Comparison of ENCODE assay signal across 8 cellular contexts in genomic region chr7:149125864-149126661, GRCh38. TPM values are rescaled to one million over a fixed set of nuclear protein-coding genes. Genes with fewer than 3 reads are reported as not detected.
A peak's percentile ranks its signal among the peaks of the same experiment; 100 is the strongest.
DNase-seq lines count a peak whose midpoint lies in the region; ATAC-seq and TF ChIP-seq lines count a peak whose summit lies in the region.

Gene ZNF425, minus strand, starts transcription at chr7:149126324. Its CDS starts 111 bp downstream, at chr7:149126213.

- H3K4me1 ChIP-seq in CD8-positive, alpha-beta T cell (ENCODE audit: insufficient read depth, low read length) = peaks cover 18% of the 10 kb centered on the region

- H3K27ac Mint-ChIP-seq in CD8-positive, alpha-beta T cell = peak within 1 kb of the TSS; percentile 98
- H3K27ac Mint-ChIP-seq in activated CD8-positive, alpha-beta T cell treated with anti-CD3 and anti-CD28 coated beads for 36 hours = peak within 1 kb of the TSS; percentile 98

- H3K4me3 ChIP-seq in CD8-positive, alpha-beta T cell (ENCODE audit: low read depth, low read length) = peak within 1 kb of the TSS; percentile 99

- intact Hi-C loops in CD8-positive, alpha-beta T cell (cut with DNase I, micrococcal nuclease) = loop anchor here (1.0 to 10.0 kb wide), 17 partner anchors 21 to 589 kb away; partner anchors contain the start of genes PDIA4 (in 2 of the 2), ZNF212 (in 2 of the 2), ZNF398 (in 2 of the 2) and ZNF282 (in 1 of the 2)
- intact Hi-C loops in activated CD8-positive, alpha-beta T cell treated with anti-CD3 and anti-CD28 coated beads for 36 hours (cut with micrococcal nuclease) = loop anchor here (2.0 kb wide), 1 partner anchor 35 kb away; the partner anchor contains the start of gene ZNF786

- peak within 1 kb of the TSS; percentile 88 for H3K27ac ChIP-seq in CD8-positive, alpha-beta T cell (ENCODE audit: low read depth, low read length)

- H3K9me3 Mint-ChIP-seq in CD8-positive, alpha-beta T cell = peaks cover 7% of the 10 kb centered on the region
- peaks cover 6% of the 10 kb centered on the region for H3K9me3 Mint-ChIP-seq in activated CD8-positive, alpha-beta T cell treated with anti-CD3 and anti-CD28 coated beads for 36 hours

- no peaks in the 10 kb centered on the region for H3K27me3 Mint-ChIP-seq in CD8-positive, alpha-beta T cell (ENCODE audit: low read depth)
- no peaks in the 10 kb centered on the region for H3K27me3 Mint-ChIP-seq in activated CD8-positive, alpha-beta T cell treated with anti-CD3 and anti-CD28 coated beads for 36 hours

- H3K36me3 ChIP-seq in CD8-positive, alpha-beta T cell (ENCODE audit: insufficient read depth, low read length) = peaks cover 6% of the 10 kb centered on the region

- peak; percentile 83 for TF ChIP-seq CTCF in CD8-positive, alpha-beta T cell (IDR thresholded peaks at IDR 0.05)
- peak; percentile 89 for TF ChIP-seq CTCF in activated CD8-positive, alpha-beta T cell treated with anti-CD3 and anti-CD28 coated beads for 36 hours (IDR thresholded peaks at IDR 0.05)

- H3K9me3 ChIP-seq in CD8-positive, alpha-beta T cell (ENCODE audit: low read length) = peaks cover 9% of the 10 kb centered on the region

- CTCF ChIA-PET in CD8-positive, alpha-beta T cell (lab: Charles Lee) = interaction anchor here (0.6 to 2.7 kb wide), 11 partner anchors 10 to 297 kb away, joined by 3 to 24 read pairs (median 4); partner anchors contain the start of genes PDIA4 and ZNF398
- CTCF ChIA-PET in activated CD8-positive, alpha-beta T cell treated with anti-CD3 and anti-CD28 coated beads for 36 hours (lab: Charles Lee) = interaction anchor here (0.6 to 5.0 kb wide), 15 partner anchors 10 to 426 kb away, joined by 3 to 52 read pairs (median 4); partner anchors contain the start of genes ZNF282, ZNF398 and ZNF783

- ATAC-seq in CD8-positive, alpha-beta T cell = peak; percentile 86
- peak; percentile 84 for ATAC-seq in GM19452 (IDR thresholded peaks at IDR 0.05; ENCODE audit: unreplicated experiment)
- peak; percentile 46 for ATAC-seq in HG03575 (IDR thresholded peaks at IDR 0.05; ENCODE audit: extremely low read depth, insufficient number of reproducible peaks, low FRiP score, unreplicated experiment)
- ATAC-seq in activated CD8-positive, alpha-beta T cell treated with anti-CD3 and anti-CD28 coated beads for 36 hours = peak; percentile 88

- H3K36me3 Mint-ChIP-seq in CD8-positive, alpha-beta T cell = peaks cover 25% of the 10 kb centered on the region
- peaks cover 40% of the 10 kb centered on the region for H3K36me3 Mint-ChIP-seq in activated CD8-positive, alpha-beta T cell treated with anti-CD3 and anti-CD28 coated beads for 36 hours (ENCODE audit: low read depth)

- peaks cover 28% of the 10 kb centered on the region for H3K4me1 Mint-ChIP-seq in CD8-positive, alpha-beta T cell (ENCODE audit: low read depth)
- peaks cover 19% of the 10 kb centered on the region for H3K4me1 Mint-ChIP-seq in activated CD8-positive, alpha-beta T cell treated with anti-CD3 and anti-CD28 coated beads for 36 hours (ENCODE audit: low read depth)

- H3K27me3 ChIP-seq in CD8-positive, alpha-beta T cell (ENCODE audit: insufficient read depth, low read length) = no peaks in the 10 kb centered on the region

- POLR2A ChIA-PET in CD8-positive, alpha-beta T cell (lab: Charles Lee) = interaction anchor here (0.6 to 3.4 kb wide), 11 partner anchors 9 to 428 kb away, joined by 3 to 61 read pairs (median 4); partner anchors contain the start of genes CUL1, ZNF282, ZNF398 and ZNF786
- POLR2A ChIA-PET in activated CD8-positive, alpha-beta T cell treated with anti-CD3 and anti-CD28 coated beads for 36 hours (lab: Charles Lee) = interaction anchor here (0.6 to 2.6 kb wide), 16 partner anchors 10 to 185 kb away, joined by 3 to 34 read pairs (median 4); partner anchors contain the start of genes PDIA4, ZNF212, ZNF398 and ZNF786

- peak; percentile 89 to 98 (median 94) for DNase-seq in CD8-positive, alpha-beta T cell
- peak; percentile 57 for DNase-seq in NCI-H82 treated with DMSO at 0.1 percent for 48 hours (lab: John Stamatoyannopoulos, UW; ENCODE audit: unreplicated experiment)
- peak; percentile 92 for DNase-seq in activated CD8-positive, alpha-beta T cell treated with anti-CD3 and anti-CD28 coated beads for 36 hours
- peak; percentile 97 for DNase-seq in ecto neural progenitor cell (ENCODE audit: low spot score)
- peak; percentile 95 for DNase-seq in medulla oblongata (ENCODE audit: extremely low spot score)
- peak; percentile 86 for DNase-seq in stimulated activated CD8-positive, alpha-beta memory T cell treated with anti-CD3 and anti-CD28 coated beads, Interleukin-12 subunit alpha, Interleukin-12 subunit beta, amount 100 ng/mL, for 1 hour (ENCODE audit: low read depth)

- peak within 1 kb of the TSS; percentile 100 for H3K4me3 Mint-ChIP-seq in CD8-positive, alpha-beta T cell
- H3K4me3 Mint-ChIP-seq in activated CD8-positive, alpha-beta T cell treated with anti-CD3 and anti-CD28 coated beads for 36 hours = peak within 1 kb of the TSS; percentile 95

RNA-seq across cellular contexts. Expression of gene ZNF425, which starts in this region (rescaled TPM):
- total RNA-seq in CD8-positive, alpha-beta T cell = under 1 TPM; 0.52 to 0.56 TPM
- total RNA-seq in activated CD8-positive, alpha-beta T cell treated with anti-CD3 and anti-CD28 coated beads for 36 hours = under 1 TPM; 0.22 to 0.29 TPM

Comparison
In these comparisons a context has a peak if more than half of its experiments do, and no peak if none do; other contexts are left out.
1. Peak in every context shown above with its lines: DNase-seq, ATAC-seq, H3K4me3 ChIP-seq and H3K27ac ChIP-seq.
2. Peak in DNase-seq, ATAC-seq, H3K4me3 ChIP-seq and H3K27ac ChIP-seq in CD8-positive, alpha-beta T cell; RNA of the gene not detected or under 1 TPM.
3. Peak in DNase-seq and ATAC-seq in activated CD8-positive, alpha-beta T cell treated with anti-CD3 and anti-CD28 coated beads for 36 hours; RNA of the gene not detected or under 1 TPM.